ENCODE assay signal across 9 cellular contexts in the genomic region with DNA sequence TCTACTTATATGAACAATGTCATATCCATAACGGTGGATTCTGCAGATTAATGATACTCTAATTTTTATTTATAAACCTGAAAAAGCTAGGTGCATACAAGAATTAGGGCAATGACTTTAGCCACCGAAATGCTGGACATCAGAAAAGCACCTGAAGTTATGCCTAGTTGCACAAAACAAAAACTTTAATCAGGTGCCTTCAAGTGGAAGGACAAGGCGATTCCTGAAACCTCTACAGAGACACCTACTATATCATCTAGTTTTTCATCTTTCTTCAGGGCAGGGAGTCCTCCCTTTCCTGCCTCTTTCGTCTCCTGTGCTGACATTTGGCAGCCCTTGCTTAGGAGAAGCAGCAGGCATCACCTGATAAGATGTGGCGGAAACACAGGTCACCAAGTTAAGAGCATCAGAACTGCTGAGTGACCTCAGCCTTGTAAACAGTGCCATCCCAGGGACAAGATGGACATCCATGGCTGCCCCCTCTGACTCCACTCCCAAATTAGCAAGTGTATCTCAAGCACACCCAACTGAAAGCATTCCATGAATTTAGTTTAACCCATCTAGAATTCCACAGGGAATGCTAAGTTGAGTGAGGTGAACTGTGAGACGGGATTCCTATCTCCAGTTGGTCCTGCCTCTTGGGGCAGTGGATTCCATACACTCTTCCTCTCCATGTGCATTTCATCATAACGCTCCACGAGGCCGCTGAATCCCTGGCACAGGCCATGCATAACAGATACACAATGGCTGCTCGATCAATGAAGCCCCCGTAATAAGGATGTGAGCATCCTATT. TPM values are rescaled to one million over a fixed set of nuclear protein-coding genes. Genes with fewer than 3 reads are reported as not detected.
A peak's percentile ranks its signal among the peaks of the same experiment; 100 is the strongest.
DNase-seq lines count a peak whose midpoint lies in the region; ATAC-seq and TF ChIP-seq lines count a peak whose summit lies in the region.
"Had no signal": no experiment of that assay in that cellular context is flagged by ENCODE, and none has a peak within 500 bp of the region (broad histone marks: within the 10 kb centered on the region; RNA-seq: fewer than 3 reads in every experiment).

No MANE protein-coding gene starts in this region.

- no peak overlapping the region for H3K4me3 ChIP-seq in fibroblast of pulmonary artery (replicated peaks; ENCODE audit: low read depth, low read length)

- H3K36me3 Mint-ChIP-seq in WTC11 (no peaks in the 10 kb centered on the region), osteocyte (ENCODE audit: unreplicated experiment) (no peaks in the 10 kb centered on the region)

- no peak for ATAC-seq in WTC11
- ATAC-seq in HG03175 (IDR thresholded peaks at IDR 0.05; ENCODE audit: unreplicated experiment), result no peak

- CTCF ChIA-PET in WTC11 (lab: Charles Lee), result interaction anchor here (1.0 to 1.6 kb wide), 4 partner anchors 21 to 58 kb away, joined by 3 to 5 read pairs (median 4); a partner anchor contains a TSS

- peak overlapping the region; percentile 98 for H3K27ac Mint-ChIP-seq in WTC11
- peak overlapping the region; percentile 95 for H3K27ac Mint-ChIP-seq in osteocyte (ENCODE audit: unreplicated experiment)

- TF ChIP-seq CTCF in C4-2B (conservative IDR thresholded peaks at IDR 0.05) (no peak), WTC11 (IDR thresholded peaks at IDR 0.05) (no peak), fibroblast of pulmonary artery (IDR thresholded peaks at IDR 0.05; ENCODE audit: low read length, missing control alignments) (no peak), osteocyte (IDR thresholded peaks at IDR 0.05) (no peak)

- H3K27ac ChIP-seq in C4-2B, result peak overlapping the region; percentile 89

- H3K4me1 Mint-ChIP-seq in WTC11 (peaks cover 96% of the 10 kb centered on the region), osteocyte (ENCODE audit: unreplicated experiment) (peaks cover 88% of the 10 kb centered on the region)

- H3K27me3 Mint-ChIP-seq in WTC11 (ENCODE audit: low read depth), result no peaks in the 10 kb centered on the region
- no peaks in the 10 kb centered on the region for H3K27me3 Mint-ChIP-seq in osteocyte (ENCODE audit: unreplicated experiment)

- H3K4me3 Mint-ChIP-seq in WTC11 (no peak overlapping the region), osteocyte (ENCODE audit: unreplicated experiment) (no peak overlapping the region)

- DNase-seq in WTC11 (ENCODE audit: low spot score), result no peak
- DNase-seq in fibroblast of pulmonary artery (ENCODE audit: low read depth), result peak; percentile 49
- no peak for DNase-seq in osteocyte (ENCODE audit: extremely low spot score, unreplicated experiment)
- DNase-seq in NCI-H526 treated with DMSO at 0.1 percent for 48 hours (lab: John Stamatoyannopoulos, UW), result no peak
- DNase-seq in stimulated activated CD4-positive, alpha-beta T cell treated with anti-CD3 and anti-CD28 coated beads, Interleukin-15, amount 100 ng/mL, for 24 hours, result no peak
- no peak for DNase-seq in pons (ENCODE audit: low spot score)
- DNase-seq: NCI-H1694 had no signal

- H3K9me3 Mint-ChIP-seq in WTC11 (no peaks in the 10 kb centered on the region), osteocyte (ENCODE audit: unreplicated experiment) (no peaks in the 10 kb centered on the region)

- POLR2A ChIA-PET in WTC11 (lab: Charles Lee), result no interaction called here

TF ChIP-seq in WTC11, 78 proteins besides CTCF, POLR2A, EP300 and RAD21:
- TF ChIP-seq TEAD1 (CRISPR knock-in tag; IDR thresholded peaks at IDR 0.05) (0 out of 2 replicates have a peak, but pooled peaks have one; percentile 56), OVOL2 (CRISPR knock-in tag; IDR thresholded peaks at IDR 0.05; ENCODE audit: borderline replicate concordance) (no peak)

RNA-seq across cellular contexts. Expression of a gene that starts 5.8 kb away (rescaled TPM):
- total RNA-seq in WTC11 (2021) (13.0 to 16.8 TPM (median 13.4 TPM) in 3 replicates), osteocyte (15.5 and 17.5 TPM in 2 replicates)

RNA-seq across cellular contexts. Expression of a gene that starts 21.2 kb away (rescaled TPM):
- total RNA-seq in WTC11 (2021) (0.92 to 1.1 TPM (median 1.0 TPM) in 3 replicates), osteocyte (0.16 and 0.29 TPM in 2 replicates)
